Comparison of ENCODE assay signal across 25 cellular contexts in genomic region chr9:95629585-95629984, GRCh38.
"Had no signal": no experiment of that assay in that cellular context is flagged by ENCODE, and none has a peak within 500 bp of the region (broad histone marks: within the 10 kb centered on the region; RNA-seq: fewer than 3 reads in every experiment).

No MANE protein-coding gene starts in this region.

- H3K9me3 ChIP-seq: colonic mucosa, esophagus squamous epithelium, gastroesophageal sphincter, heart left ventricle, left lung, lower lobe of right lung, mucosa of descending colon had no signal

- H2AFZ ChIP-seq: hepatocyte had no signal

- DNase-seq: colonic mucosa; cortex of kidney; effector CD8-positive, alpha-beta T cell; effector memory CD8-positive, alpha-beta T cell; erythroblast; esophagus squamous epithelium; foreskin fibroblast; heart left ventricle; hypothalamus; left cardiac atrium; left lung; left ventricle myocardium superior; lower lobe of right lung; mesenchymal stem cell; mucosa of descending colon; naive B cell; naive thymus-derived CD8-positive, alpha-beta T cell had no signal

- H3K4me1 ChIP-seq: colonic mucosa, esophagus squamous epithelium, left lung, lower lobe of right lung had no signal

- H3K79me2 ChIP-seq: hepatocyte had no signal

- H3K36me3 ChIP-seq: colonic mucosa, esophagus squamous epithelium, gastroesophageal sphincter, heart left ventricle, left lung, lower lobe of right lung had no signal

- H3K4me3 ChIP-seq: colonic mucosa, esophagus squamous epithelium, gastroesophageal sphincter, heart left ventricle, hepatocyte, left lung, lower lobe of right lung, mucosa of descending colon had no signal

- ATAC-seq: effector memory CD8-positive, alpha-beta T cell; esophagus mucosa; gastroesophageal sphincter; heart left ventricle; left cardiac atrium; left lung; left ventricle myocardium superior; lower lobe of right lung; mucosa of descending colon; naive thymus-derived CD8-positive, alpha-beta T cell had no signal

- H3K27me3 ChIP-seq: colonic mucosa, hepatocyte, left lung had no signal

- FAIRE-seq: endometrium, frontal cortex, islet of Langerhans, keratinocyte had no signal

- H3K27ac ChIP-seq: colonic mucosa, epithelial cell of prostate, esophagus squamous epithelium, gastroesophageal sphincter, heart left ventricle, hepatocyte, left lung, lower lobe of right lung had no signal

- H3K4me2 ChIP-seq: hepatocyte had no signal
